In genomic region chr11:40252236-40252635, GRCh38 we compare ENCODE assay signal across 25 cellular contexts.
"Had no signal": no experiment of that assay in that cellular context is flagged by ENCODE, and none has a peak within 500 bp of the region (broad histone marks: within the 10 kb centered on the region; RNA-seq: fewer than 3 reads in every experiment).

No MANE protein-coding gene starts in this region.

- H3K27me3 ChIP-seq: pancreas, sigmoid colon, stomach, tibial artery had no signal

- DNase-seq: activated B cell treated with CpG ODN at 0.5 μM for 24 hours; activated CD8-positive, alpha-beta T cell treated with anti-CD3 and anti-CD28 coated beads, Interleukin-2, amount 10 ng/mL, durations not matched to agents 7 days and 5 days; activated naive CD4-positive, alpha-beta T cell; activated T-cell treated with anti-CD3 and anti-CD28 coated beads for 4 hours; activated T-cell treated with anti-CD3 and anti-CD28 coated beads, Interleukin-2, amount 50 U/mL, for 72 hours; anterior cingulate cortex; endodermal cell; foreskin fibroblast; head of caudate nucleus; hippocampal formation; left cardiac atrium; midbrain; naive thymus-derived CD4-positive, alpha-beta T cell; nucleus accumbens; pancreas; sigmoid colon; small intestine; stimulated activated CD4-positive, alpha-beta T cell treated with anti-CD3 and anti-CD28 coated beads, Interleukin-15, amount 100 ng/mL, for 24 hours; stimulated activated CD4-positive, alpha-beta T cell treated with anti-CD3 and anti-CD28 coated beads, Interleukin-2, amount 100 ng/mL, for 24 hours; stimulated activated naive B cell treated with anti-CD40 and anti-IgM and Interleukin-4, amounts not matched to agents 10 μg/mL and 1 μg/mL and 100 μg/mL, for 72 hours; stomach; T-helper 2 cell; tibial artery had no signal

- H3K4me3 ChIP-seq: pancreas, prostate gland, sigmoid colon, stomach, tibial artery had no signal

- H3K4me1 ChIP-seq: pancreas, prostate gland, sigmoid colon, stomach, tibial artery had no signal

- H3K9me3 ChIP-seq: pancreas, prostate gland, sigmoid colon, stomach, tibial artery had no signal

- H3K36me3 ChIP-seq: pancreas, prostate gland, sigmoid colon, stomach, tibial artery had no signal

- H3K27ac ChIP-seq: pancreas, prostate gland, sigmoid colon, stomach, tibial artery had no signal

- ATAC-seq: activated CD8-positive, alpha-beta T cell treated with anti-CD3 and anti-CD28 coated beads, Interleukin-2, amount 10 ng/mL, durations not matched to agents 7 days and 5 days; activated T-cell treated with anti-CD3 and anti-CD28 coated beads, Interleukin-2, amount 50 U/mL, for 72 hours; esophagus mucosa; left cardiac atrium; naive thymus-derived CD4-positive, alpha-beta T cell; pancreas; stimulated activated naive B cell treated with anti-CD40 and anti-IgM and Interleukin-4, amounts not matched to agents 10 μg/mL and 1 μg/mL and 100 μg/mL, for 72 hours had no signal
